Comparison of ENCODE assay signal across 1 cellular context in genomic region chr3:196127308-196128040, GRCh38.
TF ChIP-seq lines count a peak whose summit lies in the region.

No MANE protein-coding gene starts in this region.

TF ChIP-seq in K562, 482 proteins besides CTCF, POLR2A, EP300 and RAD21 (continued from another document and continues in another):
- no peak for TF ChIP-seq E2F5 (CRISPR knock-in tag; IDR thresholded peaks at IDR 0.05)
- TF ChIP-seq ZKSCAN3 (CRISPR knock-in tag; IDR thresholded peaks at IDR 0.05) = no peak
- TF ChIP-seq CREB3 (tag; conservative IDR thresholded peaks at IDR 0.05; ENCODE audit: low read depth) = no peak
- TF ChIP-seq STAT5B (CRISPR knock-in tag; IDR thresholded peaks at IDR 0.05) = no peak
- TF ChIP-seq KAT2B (IDR thresholded peaks at IDR 0.05; ENCODE audit: low read depth, low read length) = no peak
- no peak for TF ChIP-seq FOXP1 (CRISPR knock-in tag; IDR thresholded peaks at IDR 0.05)
- TF ChIP-seq PRPF4 (IDR thresholded peaks at IDR 0.05; ENCODE audit: insufficient read depth, low read depth, low read length, poor library complexity, severe bottlenecking) = no peak
- TF ChIP-seq TEAD4 (IDR thresholded peaks at IDR 0.05; ENCODE audit: low read length) = peak; percentile 78
- TF ChIP-seq TEAD4 (CRISPR knock-in tag; IDR thresholded peaks at IDR 0.05; ENCODE audit: borderline replicate concordance) = no peak
- TF ChIP-seq SMAD3 (CRISPR knock-in tag; conservative IDR thresholded peaks at IDR 0.05) = no peak
- no peak for TF ChIP-seq NCOA6 (IDR thresholded peaks at IDR 0.05)
- TF ChIP-seq ZFP1 (CRISPR knock-in tag; IDR thresholded peaks at IDR 0.05) = no peak
- TF ChIP-seq PHF21A (IDR thresholded peaks at IDR 0.05; ENCODE audit: borderline replicate concordance, low read depth) = peak; percentile 65; the same call in 1 of the 2 replicates
- no peak; the same call in 1 of the 2 replicates for TF ChIP-seq ZNF583 (CRISPR knock-in tag; IDR thresholded peaks at IDR 0.05)
- no peak for TF ChIP-seq ZC3H4 (CRISPR knock-in tag; IDR thresholded peaks at IDR 0.05; ENCODE audit: borderline replicate concordance)
- peak; percentile 55 for TF ChIP-seq CREM (IDR thresholded peaks at IDR 0.05; ENCODE audit: low read depth)
- TF ChIP-seq ARID2 (IDR thresholded peaks at IDR 0.05) = no peak
- TF ChIP-seq MBD2 (IDR thresholded peaks at IDR 0.05; ENCODE audit: borderline replicate concordance, low read depth) = peak; percentile 64; the same call in 1 of the 2 replicates
- no peak; the same call in none of the 2 replicates for TF ChIP-seq CBFA2T2 (conservative IDR thresholded peaks at IDR 0.05)
- peak; percentile 71 for TF ChIP-seq ZNF589 (CRISPR knock-in tag; IDR thresholded peaks at IDR 0.05; ENCODE audit: low read depth)
- no peak for TF ChIP-seq ZC3H8 (IDR thresholded peaks at IDR 0.05)
- no peak for TF ChIP-seq ZFPM2 (CRISPR knock-in tag; IDR thresholded peaks at IDR 0.05)
- TF ChIP-seq FOXJ2 (tag; IDR thresholded peaks at IDR 0.05) = peak; percentile 48; the same call in 1 of the 2 replicates
- TF ChIP-seq ZNF175 (CRISPR knock-in tag; IDR thresholded peaks at IDR 0.05; ENCODE audit: low read depth) = peak; percentile 82
- TF ChIP-seq, protein P1, sequence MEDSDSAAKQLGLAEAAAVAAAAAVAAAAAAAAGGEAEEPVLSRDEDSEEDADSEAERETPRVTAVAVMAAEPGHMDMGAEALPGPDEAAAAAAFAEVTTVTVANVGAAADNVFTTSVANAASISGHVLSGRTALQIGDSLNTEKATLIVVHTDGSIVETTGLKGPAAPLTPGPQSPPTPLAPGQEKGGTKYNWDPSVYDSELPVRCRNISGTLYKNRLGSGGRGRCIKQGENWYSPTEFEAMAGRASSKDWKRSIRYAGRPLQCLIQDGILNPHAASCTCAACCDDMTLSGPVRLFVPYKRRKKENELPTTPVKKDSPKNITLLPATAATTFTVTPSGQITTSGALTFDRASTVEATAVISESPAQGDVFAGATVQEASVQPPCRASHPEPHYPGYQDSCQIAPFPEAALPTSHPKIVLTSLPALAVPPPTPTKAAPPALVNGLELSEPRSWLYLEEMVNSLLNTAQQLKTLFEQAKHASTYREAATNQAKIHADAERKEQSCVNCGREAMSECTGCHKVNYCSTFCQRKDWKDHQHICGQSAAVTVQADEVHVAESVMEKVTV (CRISPR knock-in tag; IDR thresholded peaks at IDR 0.05) = peak; percentile 17; the same call in 1 of the 2 replicates
- TF ChIP-seq, protein P2, sequence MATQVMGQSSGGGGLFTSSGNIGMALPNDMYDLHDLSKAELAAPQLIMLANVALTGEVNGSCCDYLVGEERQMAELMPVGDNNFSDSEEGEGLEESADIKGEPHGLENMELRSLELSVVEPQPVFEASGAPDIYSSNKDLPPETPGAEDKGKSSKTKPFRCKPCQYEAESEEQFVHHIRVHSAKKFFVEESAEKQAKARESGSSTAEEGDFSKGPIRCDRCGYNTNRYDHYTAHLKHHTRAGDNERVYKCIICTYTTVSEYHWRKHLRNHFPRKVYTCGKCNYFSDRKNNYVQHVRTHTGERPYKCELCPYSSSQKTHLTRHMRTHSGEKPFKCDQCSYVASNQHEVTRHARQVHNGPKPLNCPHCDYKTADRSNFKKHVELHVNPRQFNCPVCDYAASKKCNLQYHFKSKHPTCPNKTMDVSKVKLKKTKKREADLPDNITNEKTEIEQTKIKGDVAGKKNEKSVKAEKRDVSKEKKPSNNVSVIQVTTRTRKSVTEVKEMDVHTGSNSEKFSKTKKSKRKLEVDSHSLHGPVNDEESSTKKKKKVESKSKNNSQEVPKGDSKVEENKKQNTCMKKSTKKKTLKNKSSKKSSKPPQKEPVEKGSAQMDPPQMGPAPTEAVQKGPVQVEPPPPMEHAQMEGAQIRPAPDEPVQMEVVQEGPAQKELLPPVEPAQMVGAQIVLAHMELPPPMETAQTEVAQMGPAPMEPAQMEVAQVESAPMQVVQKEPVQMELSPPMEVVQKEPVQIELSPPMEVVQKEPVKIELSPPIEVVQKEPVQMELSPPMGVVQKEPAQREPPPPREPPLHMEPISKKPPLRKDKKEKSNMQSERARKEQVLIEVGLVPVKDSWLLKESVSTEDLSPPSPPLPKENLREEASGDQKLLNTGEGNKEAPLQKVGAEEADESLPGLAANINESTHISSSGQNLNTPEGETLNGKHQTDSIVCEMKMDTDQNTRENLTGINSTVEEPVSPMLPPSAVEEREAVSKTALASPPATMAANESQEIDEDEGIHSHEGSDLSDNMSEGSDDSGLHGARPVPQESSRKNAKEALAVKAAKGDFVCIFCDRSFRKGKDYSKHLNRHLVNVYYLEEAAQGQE (CRISPR knock-in tag; IDR thresholded peaks at IDR 0.05; ENCODE audit: low read depth) = 0 out of 2 replicates have a peak, but pooled peaks have one; percentile 46
- TF ChIP-seq ZSCAN32 (CRISPR knock-in tag; IDR thresholded peaks at IDR 0.05) = no peak
- peak; percentile 49; the same call in 1 of the 2 replicates for TF ChIP-seq ZNF24 (IDR thresholded peaks at IDR 0.05)
- no peak for TF ChIP-seq ZNF318 (IDR thresholded peaks at IDR 0.05; ENCODE audit: borderline replicate concordance in 1 of 2, low read depth in 1 of 2)
- TF ChIP-seq ZNF12 (CRISPR knock-in tag; IDR thresholded peaks at IDR 0.05) = peak; percentile 74; the same call in 1 of the 2 replicates
- TF ChIP-seq, protein P3, sequence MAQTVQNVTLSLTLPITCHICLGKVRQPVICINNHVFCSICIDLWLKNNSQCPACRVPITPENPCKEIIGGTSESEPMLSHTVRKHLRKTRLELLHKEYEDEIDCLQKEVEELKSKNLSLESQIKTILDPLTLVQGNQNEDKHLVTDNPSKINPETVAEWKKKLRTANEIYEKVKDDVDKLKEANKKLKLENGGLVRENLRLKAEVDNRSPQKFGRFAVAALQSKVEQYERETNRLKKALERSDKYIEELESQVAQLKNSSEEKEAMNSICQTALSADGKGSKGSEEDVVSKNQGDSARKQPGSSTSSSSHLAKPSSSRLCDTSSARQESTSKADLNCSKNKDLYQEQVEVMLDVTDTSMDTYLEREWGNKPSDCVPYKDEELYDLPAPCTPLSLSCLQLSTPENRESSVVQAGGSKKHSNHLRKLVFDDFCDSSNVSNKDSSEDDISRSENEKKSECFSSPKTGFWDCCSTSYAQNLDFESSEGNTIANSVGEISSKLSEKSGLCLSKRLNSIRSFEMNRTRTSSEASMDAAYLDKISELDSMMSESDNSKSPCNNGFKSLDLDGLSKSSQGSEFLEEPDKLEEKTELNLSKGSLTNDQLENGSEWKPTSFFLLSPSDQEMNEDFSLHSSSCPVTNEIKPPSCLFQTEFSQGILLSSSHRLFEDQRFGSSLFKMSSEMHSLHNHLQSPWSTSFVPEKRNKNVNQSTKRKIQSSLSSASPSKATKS (CRISPR knock-in tag; IDR thresholded peaks at IDR 0.05) = no peak
- TF ChIP-seq ZNF586 (CRISPR knock-in tag; conservative IDR thresholded peaks at IDR 0.05) = no peak
- TF ChIP-seq SLC30A9 (CRISPR knock-in tag; IDR thresholded peaks at IDR 0.05) = no peak
- no peak for TF ChIP-seq CHAMP1 (IDR thresholded peaks at IDR 0.05)
- no peak for TF ChIP-seq ZNF316 (IDR thresholded peaks at IDR 0.05)
- TF ChIP-seq PKNOX1 (IDR thresholded peaks at IDR 0.05) = peak; percentile 37; the same call in 1 of the 2 replicates
- no peak for TF ChIP-seq TGIF2 (CRISPR knock-in tag; IDR thresholded peaks at IDR 0.05)
- TF ChIP-seq GTF2E2 (tag; IDR thresholded peaks at IDR 0.05) = no peak; the same call in 1 of the 2 replicates
- peak; percentile 36; the same call in 1 of the 2 replicates for TF ChIP-seq ZNF217 (CRISPR knock-in tag; IDR thresholded peaks at IDR 0.05)
- TF ChIP-seq, protein P4, sequence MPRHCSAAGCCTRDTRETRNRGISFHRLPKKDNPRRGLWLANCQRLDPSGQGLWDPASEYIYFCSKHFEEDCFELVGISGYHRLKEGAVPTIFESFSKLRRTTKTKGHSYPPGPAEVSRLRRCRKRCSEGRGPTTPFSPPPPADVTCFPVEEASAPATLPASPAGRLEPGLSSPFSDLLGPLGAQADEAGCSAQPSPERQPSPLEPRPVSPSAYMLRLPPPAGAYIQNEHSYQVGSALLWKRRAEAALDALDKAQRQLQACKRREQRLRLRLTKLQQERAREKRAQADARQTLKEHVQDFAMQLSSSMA (CRISPR knock-in tag; IDR thresholded peaks at IDR 0.05) = 0 out of 2 replicates have a peak, but pooled peaks have one; percentile 26
- no peak for TF ChIP-seq ZNF431 (CRISPR knock-in tag; IDR thresholded peaks at IDR 0.05)
